23 cellular contexts compared by ENCODE assay signal in genomic region chr6:47709160-47709559, GRCh38. TPM values are rescaled to one million over a fixed set of nuclear protein-coding genes. Genes with fewer than 3 reads are reported as not detected.
"Had no signal": no experiment of that assay in that cellular context is flagged by ENCODE, and none has a peak within 500 bp of the region (broad histone marks: within the 10 kb centered on the region; RNA-seq: fewer than 3 reads in every experiment).

No MANE protein-coding gene starts in this region.

- H3K36me3 Mint-ChIP-seq: activated naive CD8-positive, alpha-beta T cell treated with anti-CD3 and anti-CD28 coated beads, Interleukin-2, amount 10 ng/mL, durations not matched to agents 7 days and 5 days; type B pancreatic cell had no signal

- H3K27me3 ChIP-seq: breast epithelium, colonic mucosa, esophagus squamous epithelium, gastrocnemius medialis, ovary had no signal

- H3K9me3 Mint-ChIP-seq: activated CD4-positive, alpha-beta memory T cell treated with anti-CD3 and anti-CD28 coated beads, Interleukin-2, amount 10 ng/mL, durations not matched to agents 7 days and 5 days; activated CD4-positive, alpha-beta T cell treated with anti-CD3 and anti-CD28 coated beads, Interleukin-2, amount 10 ng/mL, durations not matched to agents 24 days and 14 days; activated naive CD4-positive, alpha-beta T cell treated with anti-CD3 and anti-CD28 coated beads for 36 hours; activated naive CD8-positive, alpha-beta T cell treated with anti-CD3 and anti-CD28 coated beads, Interleukin-2, amount 10 ng/mL, durations not matched to agents 7 days and 5 days; activated T-cell treated with anti-CD3 and anti-CD28 coated beads, Interleukin-2, amount 50 U/mL, for 72 hours; nephron had no signal

- H3K27ac ChIP-seq: breast epithelium, colonic mucosa, dorsolateral prefrontal cortex, esophagus squamous epithelium, gastrocnemius medialis, neutrophil, ovary, prostate gland, thoracic aorta had no signal

- H3K4me1 ChIP-seq: breast epithelium, colonic mucosa, esophagus squamous epithelium, gastrocnemius medialis, prostate gland had no signal

- ATAC-seq: activated T-cell treated with anti-CD3 and anti-CD28 coated beads, Interleukin-2, amount 50 U/mL, for 72 hours; gastrocnemius medialis had no signal

- H3K36me3 ChIP-seq: breast epithelium, colonic mucosa, gastrocnemius medialis, neutrophil, ovary, prostate gland, thoracic aorta had no signal

- H3K4me3 Mint-ChIP-seq: activated CD4-positive, alpha-beta memory T cell treated with anti-CD3 and anti-CD28 coated beads, Interleukin-2, amount 10 ng/mL, durations not matched to agents 7 days and 5 days; activated CD4-positive, alpha-beta T cell treated with anti-CD3 and anti-CD28 coated beads, Interleukin-2, amount 10 ng/mL, durations not matched to agents 24 days and 14 days; activated naive CD4-positive, alpha-beta T cell treated with anti-CD3 and anti-CD28 coated beads for 36 hours; activated naive CD8-positive, alpha-beta T cell treated with anti-CD3 and anti-CD28 coated beads, Interleukin-2, amount 10 ng/mL, durations not matched to agents 7 days and 5 days; activated T-cell treated with anti-CD3 and anti-CD28 coated beads, Interleukin-2, amount 50 U/mL, for 72 hours; nephron; type B pancreatic cell had no signal

- H3K9me3 ChIP-seq: breast epithelium, colonic mucosa, esophagus squamous epithelium, gastrocnemius medialis, neutrophil, ovary, prostate gland, thoracic aorta had no signal

- H3K4me1 Mint-ChIP-seq: activated CD4-positive, alpha-beta memory T cell treated with anti-CD3 and anti-CD28 coated beads, Interleukin-2, amount 10 ng/mL, durations not matched to agents 7 days and 5 days; activated CD4-positive, alpha-beta T cell treated with anti-CD3 and anti-CD28 coated beads, Interleukin-2, amount 10 ng/mL, durations not matched to agents 24 days and 14 days; activated naive CD8-positive, alpha-beta T cell treated with anti-CD3 and anti-CD28 coated beads, Interleukin-2, amount 10 ng/mL, durations not matched to agents 7 days and 5 days; nephron had no signal

- H3K27ac Mint-ChIP-seq: activated CD4-positive, alpha-beta memory T cell treated with anti-CD3 and anti-CD28 coated beads, Interleukin-2, amount 10 ng/mL, durations not matched to agents 7 days and 5 days; activated CD4-positive, alpha-beta T cell treated with anti-CD3 and anti-CD28 coated beads, Interleukin-2, amount 10 ng/mL, durations not matched to agents 24 days and 14 days; activated naive CD4-positive, alpha-beta T cell treated with anti-CD3 and anti-CD28 coated beads for 36 hours; activated naive CD8-positive, alpha-beta T cell treated with anti-CD3 and anti-CD28 coated beads, Interleukin-2, amount 10 ng/mL, durations not matched to agents 7 days and 5 days; activated T-cell treated with anti-CD3 and anti-CD28 coated beads, Interleukin-2, amount 50 U/mL, for 72 hours; nephron; type B pancreatic cell had no signal

- H3K4me3 ChIP-seq: breast epithelium, colonic mucosa, dorsolateral prefrontal cortex, esophagus squamous epithelium, gastrocnemius medialis, ovary, prostate gland, thoracic aorta had no signal

- DNase-seq: activated CD4-positive, alpha-beta memory T cell treated with anti-CD3 and anti-CD28 coated beads, Interleukin-2, amount 10 ng/mL, durations not matched to agents 7 days and 5 days; activated CD4-positive, alpha-beta T cell treated with anti-CD3 and anti-CD28 coated beads, Interleukin-2, amount 10 ng/mL, durations not matched to agents 24 days and 14 days; activated effector memory CD4-positive, alpha-beta T cell treated with Interleukin-2 at 50 U/mL for 16 hours; activated naive CD4-positive, alpha-beta T cell treated with anti-CD3 and anti-CD28 coated beads for 36 hours; activated naive CD8-positive, alpha-beta T cell treated with anti-CD3 and anti-CD28 coated beads, Interleukin-2, amount 10 ng/mL, durations not matched to agents 7 days and 5 days; activated T-cell treated with anti-CD3 and anti-CD28 coated beads, Interleukin-2, amount 50 U/mL, for 72 hours; amniotic stem cell; colonic mucosa; dorsolateral prefrontal cortex; esophagus squamous epithelium; gastrocnemius medialis; hippocampal formation; ovary; stimulated activated CD4-positive, alpha-beta T cell treated with anti-CD3 and anti-CD28 coated beads, Interleukin-4, amount 100 ng/mL, for 24 hours; stimulated activated naive CD4-positive, alpha-beta T cell treated with Interleukin-2 at 50 U/mL for 16 hours had no signal

RNA-seq across cellular contexts. Expression of gene ADGRF4, which starts 10.8 kb away (rescaled TPM):
- total RNA-seq: activated CD4-positive, alpha-beta memory T cell treated with anti-CD3 and anti-CD28 coated beads, Interleukin-2, amount 10 ng/mL, durations not matched to agents 7 days and 5 days; activated CD4-positive, alpha-beta T cell treated with anti-CD3 and anti-CD28 coated beads, Interleukin-2, amount 10 ng/mL, durations not matched to agents 24 days and 14 days; activated naive CD4-positive, alpha-beta T cell treated with anti-CD3 and anti-CD28 coated beads for 36 hours; activated naive CD8-positive, alpha-beta T cell treated with anti-CD3 and anti-CD28 coated beads, Interleukin-2, amount 10 ng/mL, durations not matched to agents 7 days and 5 days; activated T-cell treated with anti-CD3 and anti-CD28 coated beads, Interleukin-2, amount 50 U/mL, for 72 hours; liver; myocyte; thoracic aorta had no signal
- polyA plus RNA-seq: liver had no signal
